In the genomic region with DNA sequence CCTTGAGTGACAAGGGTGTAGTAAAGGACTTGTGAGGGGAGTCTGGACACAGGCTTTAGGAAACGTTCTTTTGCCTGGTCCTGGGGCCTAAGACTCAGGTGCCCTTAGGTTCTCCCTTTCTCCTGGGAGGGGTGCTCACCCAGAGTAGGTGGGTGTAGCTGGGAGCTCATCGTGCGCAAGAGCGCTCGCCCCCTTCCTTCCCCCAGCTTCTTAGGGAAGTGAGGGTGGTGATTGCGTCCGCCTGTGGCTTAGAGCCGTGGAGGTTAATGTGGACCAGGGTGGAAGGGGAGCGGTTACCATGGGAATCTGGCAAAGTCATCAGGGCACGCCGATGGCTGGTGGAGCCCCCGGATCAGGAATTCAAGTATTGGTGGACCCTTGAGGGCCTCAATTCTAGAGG, we compare ENCODE assay signal across 39 cellular contexts. TPM values are rescaled to one million over a fixed set of nuclear protein-coding genes. Genes with fewer than 3 reads are reported as not detected.
"Had no signal": no experiment of that assay in that cellular context is flagged by ENCODE, and none has a peak within 500 bp of the region (broad histone marks: within the 10 kb centered on the region; RNA-seq: fewer than 3 reads in every experiment).

No MANE protein-coding gene starts in this region.

- H3K4me3 Mint-ChIP-seq: activated CD4-positive, alpha-beta T cell treated with anti-CD3 and anti-CD28 coated beads, Interleukin-2, amount 10 ng/mL, durations not matched to agents 24 days and 14 days; activated CD8-positive, alpha-beta T cell treated with anti-CD3 and anti-CD28 coated beads for 36 hours; activated naive CD8-positive, alpha-beta T cell treated with anti-CD3 and anti-CD28 coated beads for 36 hours; activated T-cell treated with anti-CD3 and anti-CD28 coated beads, Interleukin-2, amount 50 U/mL, for 72 hours; activated T-helper 17 cell treated with anti-CD3 and anti-CD28 coated beads, Interleukin-2, amount 50 U/mL, for 72 hours had no signal

- H3K9me3 Mint-ChIP-seq: activated CD4-positive, alpha-beta T cell treated with anti-CD3 and anti-CD28 coated beads, Interleukin-2, amount 10 ng/mL, durations not matched to agents 24 days and 14 days; activated CD8-positive, alpha-beta T cell treated with anti-CD3 and anti-CD28 coated beads for 36 hours; activated T-cell treated with anti-CD3 and anti-CD28 coated beads, Interleukin-2, amount 50 U/mL, for 72 hours; activated T-helper 17 cell treated with anti-CD3 and anti-CD28 coated beads, Interleukin-2, amount 50 U/mL, for 72 hours had no signal

- H3K27ac ChIP-seq: brain microvascular endothelial cell, KMS-11, PC-9, RWPE1 had no signal

- DNase-seq: activated CD4-positive, alpha-beta T cell treated with anti-CD3 and anti-CD28 coated beads, Interleukin-2, amount 10 ng/mL, durations not matched to agents 24 days and 14 days; activated CD4-positive, alpha-beta T cell treated with anti-CD3 and anti-CD28 coated beads, Interleukin-2, amount 50 U/mL, for 4 hours; activated CD8-positive, alpha-beta T cell treated with anti-CD3 and anti-CD28 coated beads for 36 hours; activated effector memory CD4-positive, alpha-beta T cell treated with anti-CD3 and anti-CD28 coated beads, Interleukin-2, amount 50 U/mL, for 16 hours; activated naive CD4-positive, alpha-beta T cell; activated naive CD4-positive, alpha-beta T cell treated with anti-CD3 and anti-CD28 coated beads, Interleukin-2, amount 50 U/mL, for 16 hours; activated naive CD8-positive, alpha-beta T cell treated with anti-CD3 and anti-CD28 coated beads for 36 hours; activated T-cell treated with anti-CD3 and anti-CD28 coated beads, Interleukin-2, amount 50 U/mL, for 1 hour; activated T-cell treated with anti-CD3 and anti-CD28 coated beads, Interleukin-2, amount 50 U/mL, for 72 hours; amniotic stem cell; aorta; brain microvascular endothelial cell; central memory CD4-positive, alpha-beta T cell; MM.1S; NCI-H1092; NCI-H1436 treated with DMSO at 0.1 percent for 48 hours; NCI-H1694 treated with DMSO at 0.1 percent for 48 hours; NCI-H2029 treated with DMSO at 0.1 percent for 48 hours; NCI-H2107; NCI-H2171; NCI-H510A; NCI-H526; NCI-H748 treated with DMSO at 0.1 percent for 48 hours; NK-92 treated with Interleukin-12 subunit alpha and Interleukin-12 subunit beta, amount 100 ng/mL, for 24 hours; PC-9; SIG-M5; SW 1271; T-helper 1 cell; T1000 had no signal

- H3K4me3 ChIP-seq: PC-9 had no signal

- H3K27ac Mint-ChIP-seq: activated CD4-positive, alpha-beta T cell treated with anti-CD3 and anti-CD28 coated beads, Interleukin-2, amount 10 ng/mL, durations not matched to agents 24 days and 14 days; activated CD8-positive, alpha-beta T cell treated with anti-CD3 and anti-CD28 coated beads for 36 hours; activated naive CD8-positive, alpha-beta T cell treated with anti-CD3 and anti-CD28 coated beads for 36 hours; activated T-cell treated with anti-CD3 and anti-CD28 coated beads, Interleukin-2, amount 50 U/mL, for 72 hours; activated T-helper 17 cell treated with anti-CD3 and anti-CD28 coated beads, Interleukin-2, amount 50 U/mL, for 72 hours had no signal

- ATAC-seq: activated CD8-positive, alpha-beta T cell treated with anti-CD3 and anti-CD28 coated beads for 36 hours; activated T-cell treated with anti-CD3 and anti-CD28 coated beads, Interleukin-2, amount 50 U/mL, for 72 hours; activated T-helper 17 cell treated with anti-CD3 and anti-CD28 coated beads, Interleukin-2, amount 50 U/mL, for 72 hours; Right ventricle myocardium inferior; SK-N-SH treated with all-trans-retinoic acid at 6 μM for 48 hours had no signal

RNA-seq across cellular contexts. Expression of a gene that starts 26.0 kb away (rescaled TPM):
- total RNA-seq: activated CD4-positive, alpha-beta T cell treated with anti-CD3 and anti-CD28 coated beads, Interleukin-2, amount 10 ng/mL, durations not matched to agents 24 days and 14 days; activated CD8-positive, alpha-beta memory T cell treated with anti-CD3 and anti-CD28 coated beads for 36 hours; activated CD8-positive, alpha-beta T cell treated with anti-CD3 and anti-CD28 coated beads for 36 hours; activated naive CD8-positive, alpha-beta T cell treated with anti-CD3 and anti-CD28 coated beads for 36 hours; activated T-cell treated with anti-CD3 and anti-CD28 coated beads, Interleukin-2, amount 50 U/mL, for 72 hours; activated T-helper 17 cell treated with anti-CD3 and anti-CD28 coated beads, Interleukin-2, amount 50 U/mL, for 72 hours; aorta; cerebellum; LHCN-M2; OCI-LY7; PC-9; Right ventricle myocardium inferior; T-helper 2 cell treated with Interferon-gamma antibody and Interleukin-4, amounts not matched to agents 100 ng/mL and 5 ng/mL, for 36 hours had no signal
- polyA plus RNA-seq: aorta had no signal

RNA-seq across cellular contexts. Expression of a gene that starts 46.2 kb away (rescaled TPM):
- total RNA-seq: activated CD4-positive, alpha-beta T cell treated with anti-CD3 and anti-CD28 coated beads, Interleukin-2, amount 10 ng/mL, durations not matched to agents 24 days and 14 days; activated CD8-positive, alpha-beta memory T cell treated with anti-CD3 and anti-CD28 coated beads for 36 hours; activated naive CD8-positive, alpha-beta T cell treated with anti-CD3 and anti-CD28 coated beads for 36 hours; aorta; LHCN-M2; PC-9; Right ventricle myocardium inferior; T-helper 2 cell treated with Interferon-gamma antibody and Interleukin-4, amounts not matched to agents 100 ng/mL and 5 ng/mL, for 36 hours had no signal
- polyA plus RNA-seq: aorta had no signal
